In the genomic region with DNA sequence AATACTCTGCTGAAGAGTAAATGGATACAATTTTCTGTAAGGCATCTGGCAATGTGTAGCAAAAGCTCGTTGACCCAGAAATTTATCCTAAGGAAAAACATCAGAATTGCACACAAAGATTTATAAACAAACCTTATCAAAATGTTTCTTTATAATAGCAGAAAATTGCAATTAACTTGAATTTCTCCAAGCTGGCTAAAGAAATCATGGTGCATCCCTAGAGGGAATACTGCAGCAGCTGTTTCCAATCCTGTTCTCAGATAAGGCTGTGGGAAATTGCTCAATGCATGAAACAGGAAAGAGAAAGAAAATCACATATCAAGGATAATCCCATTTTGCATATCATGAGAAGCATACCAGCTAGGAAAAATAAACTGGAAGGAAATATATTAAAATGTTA, we compare ENCODE assay signal across 1 cellular context.
TF ChIP-seq lines count a peak whose summit lies in the region.

No MANE protein-coding gene starts in this region.

TF ChIP-seq in K562, 482 proteins besides CTCF, POLR2A, EP300 and RAD21:
- TF ChIP-seq ZFX (CRISPR knock-in tag; IDR thresholded peaks at IDR 0.05) (no peak), NR2C2 (CRISPR knock-in tag; IDR thresholded peaks at IDR 0.05) (no peak), NR2C2 (tag; IDR thresholded peaks at IDR 0.05) (no peak), RBFOX2 (IDR thresholded peaks at IDR 0.05; ENCODE audit: low read depth, low read length) (no peak), TCF3 (CRISPR knock-in tag; IDR thresholded peaks at IDR 0.05) (no peak), L3MBTL2 (IDR thresholded peaks at IDR 0.05) (no peak), SMAD4 (CRISPR knock-in tag; conservative IDR thresholded peaks at IDR 0.05) (no peak), NONO (IDR thresholded peaks at IDR 0.05; ENCODE audit: low read depth in 2 of 2, low read length in 1 of 2) (no peak), HDGF (IDR thresholded peaks at IDR 0.05) (no peak), RBM39 (optimal IDR thresholded peaks at IDR 0.05; ENCODE audit: low read depth, low read length) (no peak), KDM5B (IDR thresholded peaks at IDR 0.05; ENCODE audit: insufficient replicate concordance, low read depth, low read length) (no peak)
- TF ChIP-seq, protein P1, sequence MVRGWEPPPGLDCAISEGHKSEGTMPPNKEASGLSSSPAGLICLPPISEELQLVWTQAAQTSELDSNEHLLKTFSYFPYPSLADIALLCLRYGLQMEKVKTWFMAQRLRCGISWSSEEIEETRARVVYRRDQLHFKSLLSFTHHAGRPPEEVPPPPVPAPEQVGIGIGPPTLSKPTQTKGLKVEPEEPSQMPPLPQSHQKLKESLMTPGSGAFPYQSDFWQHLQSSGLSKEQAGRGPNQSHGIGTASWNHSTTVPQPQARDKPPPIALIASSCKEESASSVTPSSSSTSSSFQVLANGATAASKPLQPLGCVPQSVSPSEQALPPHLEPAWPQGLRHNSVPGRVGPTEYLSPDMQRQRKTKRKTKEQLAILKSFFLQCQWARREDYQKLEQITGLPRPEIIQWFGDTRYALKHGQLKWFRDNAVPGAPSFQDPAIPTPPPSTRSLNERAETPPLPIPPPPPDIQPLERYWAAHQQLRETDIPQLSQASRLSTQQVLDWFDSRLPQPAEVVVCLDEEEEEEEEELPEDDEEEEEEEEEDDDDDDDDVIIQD (CRISPR knock-in tag; IDR thresholded peaks at IDR 0.05) = no peak
- TF ChIP-seq, protein P2, sequence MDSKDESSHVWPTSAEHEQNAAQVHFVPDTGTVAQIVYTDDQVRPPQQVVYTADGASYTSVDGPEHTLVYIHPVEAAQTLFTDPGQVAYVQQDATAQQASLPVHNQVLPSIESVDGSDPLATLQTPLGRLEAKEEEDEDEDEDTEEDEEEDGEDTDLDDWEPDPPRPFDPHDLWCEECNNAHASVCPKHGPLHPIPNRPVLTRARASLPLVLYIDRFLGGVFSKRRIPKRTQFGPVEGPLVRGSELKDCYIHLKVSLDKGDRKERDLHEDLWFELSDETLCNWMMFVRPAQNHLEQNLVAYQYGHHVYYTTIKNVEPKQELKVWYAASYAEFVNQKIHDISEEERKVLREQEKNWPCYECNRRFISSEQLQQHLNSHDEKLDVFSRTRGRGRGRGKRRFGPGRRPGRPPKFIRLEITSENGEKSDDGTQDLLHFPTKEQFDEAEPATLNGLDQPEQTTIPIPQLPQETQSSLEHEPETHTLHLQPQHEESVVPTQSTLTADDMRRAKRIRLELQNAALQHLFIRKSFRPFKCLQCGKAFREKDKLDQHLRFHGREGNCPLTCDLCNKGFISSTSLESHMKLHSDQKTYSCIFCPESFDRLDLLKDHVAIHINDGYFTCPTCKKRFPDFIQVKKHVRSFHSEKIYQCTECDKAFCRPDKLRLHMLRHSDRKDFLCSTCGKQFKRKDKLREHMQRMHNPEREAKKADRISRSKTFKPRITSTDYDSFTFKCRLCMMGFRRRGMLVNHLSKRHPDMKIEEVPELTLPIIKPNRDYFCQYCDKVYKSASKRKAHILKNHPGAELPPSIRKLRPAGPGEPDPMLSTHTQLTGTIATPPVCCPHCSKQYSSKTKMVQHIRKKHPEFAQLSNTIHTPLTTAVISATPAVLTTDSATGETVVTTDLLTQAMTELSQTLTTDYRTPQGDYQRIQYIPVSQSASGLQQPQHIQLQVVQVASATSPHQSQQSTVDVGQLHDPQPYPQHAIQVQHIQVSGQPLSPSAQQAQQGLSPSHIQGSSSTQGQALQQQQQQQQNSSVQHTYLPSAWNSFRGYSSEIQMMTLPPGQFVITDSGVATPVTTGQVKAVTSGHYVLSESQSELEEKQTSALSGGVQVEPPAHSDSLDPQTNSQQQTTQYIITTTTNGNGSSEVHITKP (IDR thresholded peaks at IDR 0.05; ENCODE audit: partially characterized antibody) = no peak
